ENCODE assay signal across 19 cellular contexts in genomic region chr10:83050815-83051214, GRCh38.
"Had no signal": no experiment of that assay in that cellular context is flagged by ENCODE, and none has a peak within 500 bp of the region (broad histone marks: within the 10 kb centered on the region; RNA-seq: fewer than 3 reads in every experiment).

No MANE protein-coding gene starts in this region.

- DNase-seq: activated CD4-positive, alpha-beta T cell treated with anti-CD3 and anti-CD28 coated beads, Interleukin-2, amount 10 ng/mL, durations not matched to agents 7 days and 5 days; activated CD4-positive, CD25-positive, alpha-beta regulatory T cell treated with anti-CD3 and anti-CD28 coated beads, Interleukin-2, amount 50 U/mL, for 72 hours; activated CD8-positive, alpha-beta T cell treated with anti-CD3 and anti-CD28 coated beads for 36 hours; activated gamma-delta T cell; activated naive CD4-positive, alpha-beta T cell treated with anti-CD3 and anti-CD28 coated beads, Interleukin-2, amount 50 U/mL, for 16 hours; activated naive CD8-positive, alpha-beta T cell treated with anti-CD3 and anti-CD28 coated beads, Interleukin-2, amount 50 U/mL, for 24 hours; foreskin fibroblast; hippocampal formation; left ventricle myocardium superior; midbrain; pancreas; psoas muscle; stimulated activated CD4-positive, alpha-beta T cell treated with anti-CD3 and anti-CD28 coated beads, Interleukin-4, amount 100 ng/mL, for 24 hours; stimulated activated naive CD4-positive, alpha-beta T cell treated with Interleukin-2 at 50 U/mL for 16 hours; T-helper 2 cell; WERI-Rb-1 had no signal

- H3K9me3 ChIP-seq: neutrophil, pancreas, psoas muscle, right atrium auricular region, upper lobe of left lung had no signal

- H3K4me1 ChIP-seq: pancreas, psoas muscle, right atrium auricular region, upper lobe of left lung had no signal

- H3K27me3 ChIP-seq: neutrophil, pancreas, right atrium auricular region, upper lobe of left lung had no signal

- H3K36me3 ChIP-seq: neutrophil, pancreas, right atrium auricular region, upper lobe of left lung, WERI-Rb-1 had no signal

- ATAC-seq: activated CD8-positive, alpha-beta T cell treated with anti-CD3 and anti-CD28 coated beads for 36 hours; activated naive CD8-positive, alpha-beta T cell treated with anti-CD3 and anti-CD28 coated beads, Interleukin-2, amount 50 U/mL, for 24 hours; left ventricle myocardium superior; pancreas; psoas muscle had no signal

- H3K4me3 ChIP-seq: pancreas, psoas muscle, right atrium auricular region, upper lobe of left lung had no signal

- H3K27ac ChIP-seq: neutrophil, pancreas, psoas muscle, right atrium auricular region, upper lobe of left lung, WERI-Rb-1 had no signal
